Comparison of ENCODE assay signal across 11 cellular contexts in genomic region chr20:45892828-45893500, GRCh38. TPM values are rescaled to one million over a fixed set of nuclear protein-coding genes. Genes with fewer than 3 reads are reported as not detected.
A peak's percentile ranks its signal among the peaks of the same experiment; 100 is the strongest.
DNase-seq lines count a peak whose midpoint lies in the region; ATAC-seq lines count a peak whose summit lies in the region.
"Had no signal": no experiment of that assay in that cellular context is flagged by ENCODE, and none has a peak within 500 bp of the region (broad histone marks: within the 10 kb centered on the region; RNA-seq: fewer than 3 reads in every experiment).

No MANE protein-coding gene starts in this region.

- peak; percentile 42 for ATAC-seq in esophagus mucosa

- H3K4me1 Mint-ChIP-seq in activated CD4-positive, alpha-beta T cell treated with anti-CD3 and anti-CD28 coated beads, Interleukin-2, amount 10 ng/mL, durations not matched to agents 7 days and 5 days, result peaks cover 33% of the 10 kb centered on the region

- H3K27me3 Mint-ChIP-seq in activated CD4-positive, alpha-beta T cell treated with anti-CD3 and anti-CD28 coated beads, Interleukin-2, amount 10 ng/mL, durations not matched to agents 7 days and 5 days, result no peaks in the 10 kb centered on the region

- peak overlapping the region; percentile 83 for H3K27ac Mint-ChIP-seq in activated CD4-positive, alpha-beta T cell treated with anti-CD3 and anti-CD28 coated beads, Interleukin-2, amount 10 ng/mL, durations not matched to agents 7 days and 5 days

- H3K4me3 Mint-ChIP-seq in activated CD4-positive, alpha-beta T cell treated with anti-CD3 and anti-CD28 coated beads, Interleukin-2, amount 10 ng/mL, durations not matched to agents 7 days and 5 days, result peak overlapping the region; percentile 90

- POLR2A ChIA-PET in activated CD4-positive, alpha-beta T cell treated with anti-CD3 and anti-CD28 coated beads, Interleukin-2, amount 10 ng/mL, durations not matched to agents 7 days and 5 days (lab: Charles Lee), result no interaction called here

- DNase-seq in activated T-cell treated with anti-CD3 and anti-CD28 coated beads for 48 hours (ENCODE audit: low read depth) (peak; percentile 8), activated T-cell treated with anti-CD3 and anti-CD28 coated beads for 4 hours (no peak), MV-4-11 (lab: John Stamatoyannopoulos, UW) (no peak), NCI-H526 (lab: John Stamatoyannopoulos, UW) (no peak), NAMALWA (ENCODE audit: low spot score) (no peak)
- DNase-seq in activated CD4-positive, alpha-beta T cell treated with anti-CD3 and anti-CD28 coated beads, Interleukin-2, amount 10 ng/mL, durations not matched to agents 7 days and 5 days, result no peak
- DNase-seq in stimulated activated CD8-positive, alpha-beta memory T cell treated with anti-CD3 and anti-CD28 coated beads, Interleukin-4, amount 100 ng/mL, for 48 hours, result peak; percentile 53
- DNase-seq: activated CD8-positive, alpha-beta memory T cell treated with anti-CD3 and anti-CD28 coated beads, Interleukin-2, amount 50 U/mL, for 48 hours; NCI-H2029; SIG-M5 had no signal

- H3K9me3 Mint-ChIP-seq in activated CD4-positive, alpha-beta T cell treated with anti-CD3 and anti-CD28 coated beads, Interleukin-2, amount 10 ng/mL, durations not matched to agents 7 days and 5 days, result no peaks in the 10 kb centered on the region

- peaks cover 8% of the 10 kb centered on the region for H3K36me3 Mint-ChIP-seq in activated CD4-positive, alpha-beta T cell treated with anti-CD3 and anti-CD28 coated beads, Interleukin-2, amount 10 ng/mL, durations not matched to agents 7 days and 5 days (ENCODE audit: low read depth)

- CTCF ChIA-PET in activated CD4-positive, alpha-beta T cell treated with anti-CD3 and anti-CD28 coated beads, Interleukin-2, amount 10 ng/mL, durations not matched to agents 7 days and 5 days (lab: Charles Lee), result interaction anchor here (0.9 to 1.2 kb wide), 3 partner anchors 12 to 36 kb away, joined by 3 to 4 read pairs (median 4); no protein-coding TSS in a partner anchor

RNA-seq across cellular contexts. Expression of gene CTSA, which starts 1.8 kb away (rescaled TPM):
- total RNA-seq in activated CD4-positive, alpha-beta T cell treated with anti-CD3 and anti-CD28 coated beads, Interleukin-2, amount 10 ng/mL, durations not matched to agents 7 days and 5 days, result 10 to 100 TPM; 64.9 to 76.3 TPM
- total RNA-seq in esophagus mucosa, result 57.4 TPM

RNA-seq across cellular contexts. Expression of gene NEURL2, which starts 2.0 kb away (rescaled TPM):
- total RNA-seq in activated CD4-positive, alpha-beta T cell treated with anti-CD3 and anti-CD28 coated beads, Interleukin-2, amount 10 ng/mL, durations not matched to agents 7 days and 5 days, result 1 to 10 TPM; 2.6 TPM
- total RNA-seq in esophagus mucosa, result 1.9 TPM

RNA-seq across cellular contexts. Expression of gene SPATA25, which starts 5.5 kb away (rescaled TPM):
- total RNA-seq in activated CD4-positive, alpha-beta T cell treated with anti-CD3 and anti-CD28 coated beads, Interleukin-2, amount 10 ng/mL, durations not matched to agents 7 days and 5 days, result under 1 TPM; 0.56 to 0.84 TPM
- total RNA-seq in esophagus mucosa, result 0.76 TPM

RNA-seq across cellular contexts. Expression of gene ZSWIM1, which starts 11.9 kb away (rescaled TPM):
- total RNA-seq in activated CD4-positive, alpha-beta T cell treated with anti-CD3 and anti-CD28 coated beads, Interleukin-2, amount 10 ng/mL, durations not matched to agents 7 days and 5 days, result 10 to 100 TPM in 1 of 2 experiments, 1 to 10 TPM in 1; 9.8 to 11.5 TPM
- total RNA-seq in esophagus mucosa, result 7.2 TPM

RNA-seq across cellular contexts. Expression of gene PLTP, which starts 19.0 kb away (rescaled TPM):
- under 1 TPM; 0.81 to 0.82 TPM for total RNA-seq in activated CD4-positive, alpha-beta T cell treated with anti-CD3 and anti-CD28 coated beads, Interleukin-2, amount 10 ng/mL, durations not matched to agents 7 days and 5 days
- 46.7 TPM for total RNA-seq in esophagus mucosa

Comparison
In these comparisons a context has a peak if more than half of its experiments do, and no peak if none do; other contexts are left out.
1. DNase-seq: peak in activated T-cell treated with anti-CD3 and anti-CD28 coated beads for 48 hours (single experiment) and stimulated activated CD8-positive, alpha-beta memory T cell treated with anti-CD3 and anti-CD28 coated beads, Interleukin-4, amount 100 ng/mL, for 48 hours (single experiment); none in activated T-cell treated with anti-CD3 and anti-CD28 coated beads for 4 hours (single experiment), activated CD4-positive, alpha-beta T cell treated with anti-CD3 and anti-CD28 coated beads, Interleukin-2, amount 10 ng/mL, durations not matched to agents 7 days and 5 days (single experiment), MV-4-11 (single experiment), NCI-H526 (0 of 2) and NAMALWA (single experiment).